9 cellular contexts compared by ENCODE assay signal in the genomic region with DNA sequence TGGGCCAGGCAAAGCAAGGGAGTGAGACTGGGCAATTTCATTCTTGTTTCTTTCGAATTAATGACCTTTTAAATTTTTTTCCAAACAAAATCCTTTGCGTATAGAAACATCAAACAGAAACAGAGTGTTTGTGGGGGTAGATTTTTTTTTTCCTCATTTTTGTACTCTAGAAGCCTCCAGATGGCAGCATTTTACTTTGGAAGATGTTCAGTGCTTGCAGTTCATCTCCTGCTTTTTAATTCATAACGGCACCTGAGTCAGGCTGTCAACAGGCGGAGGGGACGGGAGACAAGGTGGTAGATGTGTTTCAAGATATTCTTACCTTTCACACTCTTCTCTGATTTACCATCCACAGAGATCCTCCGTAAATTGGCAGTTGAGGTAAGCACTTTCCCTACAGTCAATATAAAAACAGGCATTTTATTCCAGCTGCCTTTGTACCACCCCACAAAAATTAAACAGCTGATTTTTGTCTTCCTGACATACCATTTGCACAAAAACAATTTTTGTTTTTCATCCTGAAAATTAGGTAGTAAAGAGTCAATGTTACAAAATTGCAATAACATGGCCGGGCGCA.
DNase-seq lines count a peak whose midpoint lies in the region; ATAC-seq, FAIRE-seq and TF ChIP-seq lines count a peak whose summit lies in the region.
"Had no signal": no experiment of that assay in that cellular context is flagged by ENCODE, and none has a peak within 500 bp of the region (broad histone marks: within the 10 kb centered on the region; RNA-seq: fewer than 3 reads in every experiment).

No MANE protein-coding gene starts in this region.

- no peak overlapping the region for H3K4me3 Mint-ChIP-seq in HFFc6
- no peak overlapping the region for H3K4me3 Mint-ChIP-seq in stimulated activated memory B cell treated with anti-CD40 and anti-IgM and Interleukin-4, amounts not matched to agents 10 μg/mL and 1 μg/mL and 100 μg/mL, for 72 hours
- H3K4me3 Mint-ChIP-seq: activated B cell treated with CpG ODN at 0.5 μM for 24 hours had no signal

- H3K9me3 Mint-ChIP-seq in HFFc6, result no peaks in the 10 kb centered on the region
- H3K9me3 Mint-ChIP-seq in stimulated activated memory B cell treated with anti-CD40 and anti-IgM and Interleukin-4, amounts not matched to agents 10 μg/mL and 1 μg/mL and 100 μg/mL, for 72 hours, result no peaks in the 10 kb centered on the region
- H3K9me3 Mint-ChIP-seq: activated B cell treated with CpG ODN at 0.5 μM for 24 hours had no signal

- peak; percentile 9 for DNase-seq in GDM1 (lab: John Stamatoyannopoulos, UW)
- peak; percentile 6 for DNase-seq in HFFc6
- DNase-seq in OCI-M2 (lab: John Stamatoyannopoulos, UW; ENCODE audit: unreplicated experiment), result peak; percentile 11
- peak; percentile 53 for DNase-seq in fibroblast of peridontal ligament (ENCODE audit: extremely low read depth)
- DNase-seq in urothelium cell line (ENCODE audit: low spot score), result peak; percentile 30
- DNase-seq: activated B cell treated with CpG ODN at 0.5 μM for 24 hours had no signal

- H3K27me3 Mint-ChIP-seq in HFFc6 (ENCODE audit: insufficient read depth), result peaks cover 5% of the 10 kb centered on the region; the same call in 1 of the 2 replicates
- H3K27me3 Mint-ChIP-seq in stimulated activated memory B cell treated with anti-CD40 and anti-IgM and Interleukin-4, amounts not matched to agents 10 μg/mL and 1 μg/mL and 100 μg/mL, for 72 hours, result peaks cover 9% of the 10 kb centered on the region

- H3K4me1 Mint-ChIP-seq in HFFc6 (ENCODE audit: low read depth), result no peaks in the 10 kb centered on the region
- no peaks in the 10 kb centered on the region for H3K4me1 Mint-ChIP-seq in stimulated activated memory B cell treated with anti-CD40 and anti-IgM and Interleukin-4, amounts not matched to agents 10 μg/mL and 1 μg/mL and 100 μg/mL, for 72 hours
- H3K4me1 Mint-ChIP-seq: activated B cell treated with CpG ODN at 0.5 μM for 24 hours had no signal

- H3K36me3 Mint-ChIP-seq in HFFc6 (ENCODE audit: low read depth), result no peaks in the 10 kb centered on the region
- no peaks in the 10 kb centered on the region for H3K36me3 Mint-ChIP-seq in stimulated activated memory B cell treated with anti-CD40 and anti-IgM and Interleukin-4, amounts not matched to agents 10 μg/mL and 1 μg/mL and 100 μg/mL, for 72 hours

- FAIRE-seq in urothelium cell line (lab: Jason Lieb, UNC), result no peak

- peak; percentile 62; the same call in 1 of the 2 replicates for TF ChIP-seq CTCF in HFFc6 (IDR thresholded peaks at IDR 0.05)

- ATAC-seq in HG03457 (IDR thresholded peaks at IDR 0.05; ENCODE audit: unreplicated experiment) (no peak), GM19463 (IDR thresholded peaks at IDR 0.05; ENCODE audit: unreplicated experiment) (no peak)
- ATAC-seq in stimulated activated memory B cell treated with anti-CD40 and anti-IgM and Interleukin-4, amounts not matched to agents 10 μg/mL and 1 μg/mL and 100 μg/mL, for 72 hours, result no peak

- no peak overlapping the region for H3K27ac Mint-ChIP-seq in HFFc6
- no peak overlapping the region for H3K27ac Mint-ChIP-seq in stimulated activated memory B cell treated with anti-CD40 and anti-IgM and Interleukin-4, amounts not matched to agents 10 μg/mL and 1 μg/mL and 100 μg/mL, for 72 hours
- H3K27ac Mint-ChIP-seq: activated B cell treated with CpG ODN at 0.5 μM for 24 hours had no signal
